ENCODE assay signal across 8 cellular contexts in genomic region chr11:36377759-36378553, GRCh38.
DNase-seq lines count a peak whose midpoint lies in the region; ATAC-seq and TF ChIP-seq lines count a peak whose summit lies in the region.

No MANE protein-coding gene starts in this region.

- H3K27me3 Mint-ChIP-seq in MCF 10A (ENCODE audit: insufficient read depth, unreplicated experiment), result no peaks in the 10 kb centered on the region

- no peak overlapping the region for H3K27ac ChIP-seq in A673 (ENCODE audit: low read depth, low read length, poor library complexity, severe bottlenecking)

- H3K4me1 ChIP-seq in A673 (ENCODE audit: insufficient read depth, low read length, poor library complexity, severe bottlenecking) (peaks cover 64% of the 10 kb centered on the region), mucosa of descending colon (ENCODE audit: low read depth) (peaks cover 9% of the 10 kb centered on the region)

- POLR2A ChIA-PET in A673 (lab: Charles Lee; ENCODE audit: low non-redundant PET) (no interaction called here), MCF 10A (lab: Yijun Ruan, JAX) (interaction anchor here (0.7 to 1.0 kb wide), 2 partner anchors 43 to 582 kb away, joined by 3 to 4 read pairs; no protein-coding TSS in a partner anchor), HEK293T (lab: Yijun Ruan, JAX) (no interaction called here)

- peak overlapping the region; percentile 57 for H3K4me3 ChIP-seq in A673 (ENCODE audit: low read depth, low read length, poor library complexity, severe bottlenecking)
- H3K4me3 ChIP-seq in mucosa of descending colon, result peak overlapping the region; percentile 61

- ATAC-seq in HG02885 (IDR thresholded peaks at IDR 0.05; ENCODE audit: poor library complexity, unreplicated experiment) (peak; percentile 31), mucosa of descending colon (no peak), GM18861 (IDR thresholded peaks at IDR 0.05; ENCODE audit: unreplicated experiment) (no peak), GM19397 (IDR thresholded peaks at IDR 0.05; ENCODE audit: unreplicated experiment) (no peak)

- H3K27me3 ChIP-seq in A673 (replicated peaks; ENCODE audit: insufficient read depth, low read depth, low read length, poor library complexity), result no peaks in the 10 kb centered on the region

- BruUV-seq in A673 (replicated peaks; lab: Mats Ljungman, UMichigan) (TSS peak; percentile 31), MCF 10A (replicated peaks; lab: Mats Ljungman, UMichigan) (TSS peak; percentile 35)

- H3K4me3 Mint-ChIP-seq in MCF 10A (ENCODE audit: unreplicated experiment), result peak overlapping the region; percentile 89

- peaks cover 17% of the 10 kb centered on the region for H3K4me1 Mint-ChIP-seq in MCF 10A (ENCODE audit: insufficient read depth, unreplicated experiment)

- H3K36me3 ChIP-seq in A673 (ENCODE audit: insufficient read depth, low read length, poor library complexity, severe bottlenecking) (peaks cover 16% of the 10 kb centered on the region), mucosa of descending colon (ENCODE audit: low read depth) (no peaks in the 10 kb centered on the region)

- DNase-seq in A673 (ENCODE audit: low spot score), result no peak
- no peak for DNase-seq in MCF 10A (ENCODE audit: unreplicated experiment)
- peak in 1 of 3 donors; percentile 20 for DNase-seq in mucosa of descending colon
- no peak for DNase-seq in NCI-H82 treated with DMSO at 0.1 percent for 48 hours (lab: John Stamatoyannopoulos, UW; ENCODE audit: unreplicated experiment)
- DNase-seq in HEK293T (ENCODE audit: extremely low spot score), result no peak

- intact Hi-C loops in A673 (cut with micrococcal nuclease; ENCODE audit: unreplicated experiment) (loop anchor here (10.0 kb wide), 2 partner anchors 737 to 763 kb away; partner anchors contain the start of gene FJX1), MCF 10A (cut with micrococcal nuclease) (loop anchor here (1.0 to 2.0 kb wide), 2 partner anchors 67 to 100 kb away; no protein-coding TSS in a partner anchor), mucosa of descending colon (cut with DNase I, micrococcal nuclease) (no loop called here)

- TF ChIP-seq CTCF in A673 (conservative IDR thresholded peaks at IDR 0.05; ENCODE audit: low read depth, low read length), result no peak
- no peak for TF ChIP-seq CTCF in MCF 10A (IDR thresholded peaks at IDR 0.05; ENCODE audit: unreplicated experiment)
- no peak for TF ChIP-seq CTCF in mucosa of descending colon (IDR thresholded peaks at IDR 0.05)

- H3K36me3 Mint-ChIP-seq in MCF 10A (ENCODE audit: insufficient read depth, unreplicated experiment), result peaks cover 9% of the 10 kb centered on the region

- H3K9me3 Mint-ChIP-seq in MCF 10A (ENCODE audit: unreplicated experiment), result no peaks in the 10 kb centered on the region

- CTCF ChIA-PET in A673 (lab: Charles Lee), result interaction anchor here (1.0 to 1.3 kb wide), 3 partner anchors 101 to 163 kb away, joined by 3 to 5 read pairs (median 4); no protein-coding TSS in a partner anchor
- CTCF ChIA-PET in MCF 10A (lab: Yijun Ruan, JAX), result interaction anchor here (0.6 to 1.7 kb wide), 9 partner anchors 10 to 136 kb away, joined by 3 to 8 read pairs (median 3); no protein-coding TSS in a partner anchor
- CTCF ChIA-PET in HEK293T (lab: Yijun Ruan, JAX), result interaction anchor here (0.5 to 1.9 kb wide), 2 partner anchors 37 to 45 kb away, joined by 3 to 5 read pairs; no protein-coding TSS in a partner anchor

- H3K9me3 ChIP-seq in A673 (ENCODE audit: low read depth, low read length, poor library complexity, severe bottlenecking), result no peaks in the 10 kb centered on the region
- H3K9me3 ChIP-seq in mucosa of descending colon, result no peaks in the 10 kb centered on the region

- no peak overlapping the region for H3K27ac Mint-ChIP-seq in MCF 10A (ENCODE audit: low read depth, unreplicated experiment)

TF ChIP-seq in HEK293T, 16 proteins besides CTCF, POLR2A, EP300 and RAD21:
- TF ChIP-seq TARDBP (IDR thresholded peaks at IDR 0.05) (no peak), PKNOX1 (IDR thresholded peaks at IDR 0.05) (no peak), ELF4 (IDR thresholded peaks at IDR 0.05) (no peak)

Comparison
In these comparisons a context has a peak if more than half of its experiments do, and no peak if none do; other contexts are left out.
1. intact Hi-C loops: an anchor here in A673 (10.0 kb wide) and MCF 10A (1.0 to 2.0 kb wide); none called in mucosa of descending colon.